ENCODE assay signal across 1 cellular context in the genomic region with DNA sequence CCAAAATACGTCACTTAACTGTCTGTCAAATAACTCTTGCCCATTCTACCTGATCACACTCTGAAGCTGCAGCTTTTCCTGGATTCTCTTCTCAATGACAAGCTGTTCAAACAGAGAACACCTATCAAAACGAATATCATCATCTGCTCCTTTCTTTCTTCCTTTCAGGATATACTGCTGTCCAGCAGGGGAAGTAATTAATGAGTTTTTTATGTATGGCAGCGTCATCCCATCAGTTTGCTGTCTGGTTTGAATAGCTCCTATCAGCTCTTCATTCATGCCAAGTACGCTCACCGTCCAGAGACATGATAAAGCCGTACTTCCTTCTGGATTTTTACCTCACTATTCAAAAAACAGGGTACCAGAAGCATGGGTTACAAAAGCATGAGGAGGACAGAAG.
TF ChIP-seq lines count a peak whose summit lies in the region.

A gene with protein sequence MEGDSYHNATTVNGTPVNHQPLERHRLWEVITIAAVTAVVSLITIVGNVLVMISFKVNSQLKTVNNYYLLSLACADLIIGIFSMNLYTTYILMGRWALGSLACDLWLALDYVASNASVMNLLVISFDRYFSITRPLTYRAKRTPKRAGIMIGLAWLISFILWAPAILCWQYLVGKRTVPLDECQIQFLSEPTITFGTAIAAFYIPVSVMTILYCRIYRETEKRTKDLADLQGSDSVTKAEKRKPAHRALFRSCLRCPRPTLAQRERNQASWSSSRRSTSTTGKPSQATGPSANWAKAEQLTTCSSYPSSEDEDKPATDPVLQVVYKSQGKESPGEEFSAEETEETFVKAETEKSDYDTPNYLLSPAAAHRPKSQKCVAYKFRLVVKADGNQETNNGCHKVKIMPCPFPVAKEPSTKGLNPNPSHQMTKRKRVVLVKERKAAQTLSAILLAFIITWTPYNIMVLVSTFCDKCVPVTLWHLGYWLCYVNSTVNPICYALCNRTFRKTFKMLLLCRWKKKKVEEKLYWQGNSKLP (plus strand): TSS at position 274 of the 400 bp plus-strand sequence. CDS start 94,221 bp downstream, outside the sequence.

TF ChIP-seq in endothelial cell of umbilical vein, 7 proteins besides CTCF, POLR2A, EP300 and RAD21:
- no peak for TF ChIP-seq EZH2 (IDR thresholded peaks at IDR 0.05; ENCODE audit: borderline replicate concordance, low read depth, low read length, severe bottlenecking)
- no peak for TF ChIP-seq GATA2 (IDR thresholded peaks at IDR 0.05; ENCODE audit: insufficient read depth, insufficient read length, low read depth, low read length)
- no peak for TF ChIP-seq JUN (IDR thresholded peaks at IDR 0.05; ENCODE audit: borderline replicate concordance, insufficient read depth, insufficient read length, low read depth)
- TF ChIP-seq POLR2AphosphoS5 (IDR thresholded peaks at IDR 0.05; ENCODE audit: insufficient read depth, low read depth, low read length): no peak
- TF ChIP-seq MYC (IDR thresholded peaks at IDR 0.05; ENCODE audit: low read depth, low read length): no peak
- no peak for TF ChIP-seq FOS (IDR thresholded peaks at IDR 0.05; ENCODE audit: borderline replicate concordance, insufficient read depth, low read length)
- TF ChIP-seq, protein P1, sequence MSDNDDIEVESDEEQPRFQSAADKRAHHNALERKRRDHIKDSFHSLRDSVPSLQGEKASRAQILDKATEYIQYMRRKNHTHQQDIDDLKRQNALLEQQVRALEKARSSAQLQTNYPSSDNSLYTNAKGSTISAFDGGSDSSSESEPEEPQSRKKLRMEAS (IDR thresholded peaks at IDR 0.05; ENCODE audit: insufficient read depth, insufficient read length): no peak
